22 cellular contexts compared by ENCODE assay signal in the genomic region with DNA sequence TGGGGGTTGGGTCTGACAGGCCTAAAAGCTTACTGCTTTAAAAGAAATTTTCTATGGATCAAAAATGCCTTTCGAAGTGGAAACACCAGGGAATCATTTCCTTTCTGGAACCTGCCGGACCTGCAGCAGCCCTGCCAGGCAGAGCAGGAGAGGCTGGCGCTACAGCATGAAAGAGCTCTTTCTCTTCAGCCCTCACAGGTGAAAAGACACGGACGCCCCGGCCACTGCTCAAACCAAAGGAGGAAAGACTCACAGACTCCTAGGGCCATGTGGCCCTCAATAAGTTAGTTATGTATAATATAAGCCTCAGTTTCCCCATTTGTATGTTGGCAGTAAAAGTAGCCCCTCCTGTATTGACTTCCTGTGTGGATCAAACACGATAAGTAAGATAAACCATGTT. TPM values are rescaled to one million over a fixed set of nuclear protein-coding genes. Genes with fewer than 3 reads are reported as not detected.
"Had no signal": no experiment of that assay in that cellular context is flagged by ENCODE, and none has a peak within 500 bp of the region (broad histone marks: within the 10 kb centered on the region; RNA-seq: fewer than 3 reads in every experiment).

No MANE protein-coding gene starts in this region.

- H3K9me3 Mint-ChIP-seq: mesothelial cell of epicardium; neural progenitor cell; T-helper 2 cell treated with Interferon-gamma antibody and Interleukin-4, amounts not matched to agents 5 μg/mL and 100 μg/mL, for 36 hours had no signal

- H3K27me3 ChIP-seq: neural progenitor cell, ovary, suprapubic skin had no signal

- H3K27ac Mint-ChIP-seq: activated naive CD8-positive, alpha-beta T cell treated with anti-CD3 and anti-CD28 coated beads, Interleukin-2, amount 10 ng/mL, durations not matched to agents 7 days and 5 days; mesothelial cell of epicardium; neural progenitor cell; T-helper 2 cell treated with Interferon-gamma antibody and Interleukin-4, amounts not matched to agents 5 μg/mL and 100 μg/mL, for 36 hours had no signal

- DNase-seq: activated CD4-positive, alpha-beta T cell treated with anti-CD3 and anti-CD28 coated beads, Interleukin-2, amount 50 U/mL, for 1 hour; activated naive CD8-positive, alpha-beta T cell treated with anti-CD3 and anti-CD28 coated beads, Interleukin-2, amount 10 ng/mL, durations not matched to agents 7 days and 5 days; activated T-cell treated with anti-CD3 and anti-CD28 coated beads, Interleukin-2, amount 50 U/mL, for 1 hour; anterior cingulate cortex; effector memory CD4-positive, alpha-beta T cell; head of caudate nucleus; left colon; ovary; retina; stimulated activated CD4-positive, alpha-beta T cell treated with anti-CD3 and anti-CD28 coated beads, Interleukin-15, amount 100 ng/mL, for 24 hours; stimulated activated CD4-positive, alpha-beta T cell treated with anti-CD3 and anti-CD28 coated beads, Interleukin-4, amount 100 ng/mL, for 1 hour; stimulated activated naive CD4-positive, alpha-beta T cell treated with Interleukin-2 at 50 U/mL for 16 hours had no signal

- H3K4me2 ChIP-seq: neural progenitor cell had no signal

- H3K27ac ChIP-seq: neural progenitor cell, SJSA1, skin epidermis, suprapubic skin had no signal

- H2AFZ ChIP-seq: neural progenitor cell had no signal

- ATAC-seq: activated CD4-positive, CD25-positive, alpha-beta regulatory T cell treated with anti-CD3 and anti-CD28 coated beads, Interleukin-2, amount 50 U/mL, for 24 hours; left colon had no signal

- H3K9ac ChIP-seq: neural progenitor cell had no signal

- H3K4me3 ChIP-seq: lung, neural progenitor cell, ovary, SJSA1, skin epidermis, suprapubic skin had no signal

- H3K9me3 ChIP-seq: ovary, SJSA1, suprapubic skin had no signal

- FAIRE-seq: frontal cortex, islet of Langerhans had no signal

- H3K4me3 Mint-ChIP-seq: activated naive CD8-positive, alpha-beta T cell treated with anti-CD3 and anti-CD28 coated beads, Interleukin-2, amount 10 ng/mL, durations not matched to agents 7 days and 5 days; mesothelial cell of epicardium; neural progenitor cell; T-helper 2 cell treated with Interferon-gamma antibody and Interleukin-4, amounts not matched to agents 5 μg/mL and 100 μg/mL, for 36 hours had no signal

- H3K36me3 ChIP-seq: neural progenitor cell, ovary, SJSA1, suprapubic skin had no signal

- H3K27me3 Mint-ChIP-seq: activated naive CD8-positive, alpha-beta T cell treated with anti-CD3 and anti-CD28 coated beads, Interleukin-2, amount 10 ng/mL, durations not matched to agents 7 days and 5 days had no signal

- H3K36me3 Mint-ChIP-seq: mesothelial cell of epicardium, neural progenitor cell had no signal

RNA-seq across cellular contexts. Expression of a gene that starts 8.3 kb away (rescaled TPM):
- total RNA-seq: mesothelial cell of epicardium, SJSA1 had no signal
